6 cellular contexts compared by ENCODE assay signal in genomic region chr9:114149181-114149580, GRCh38. TPM values are rescaled to one million over a fixed set of nuclear protein-coding genes. Genes with fewer than 3 reads are reported as not detected.
"Had no signal": no experiment of that assay in that cellular context is flagged by ENCODE, and none has a peak within 500 bp of the region (broad histone marks: within the 10 kb centered on the region; RNA-seq: fewer than 3 reads in every experiment).

No MANE protein-coding gene starts in this region.

- H3K36me3 Mint-ChIP-seq: IgD-negative memory B cell had no signal

- H3K4me1 ChIP-seq: HAP-1 had no signal

- H3K4me2 ChIP-seq: GM23338 had no signal

- H3K27ac Mint-ChIP-seq: GM23338, HFFc6, IgD-negative memory B cell had no signal

- H3K4me3 ChIP-seq: GM23338, HAP-1 had no signal

- H3K9me3 ChIP-seq: HAP-1 had no signal

- H3K4me1 Mint-ChIP-seq: IgD-negative memory B cell had no signal

- H2AFZ ChIP-seq: GM23338 had no signal

- H3K9me3 Mint-ChIP-seq: GM23338, HFFc6 had no signal

- H3K4me3 Mint-ChIP-seq: GM23338, HFFc6, IgD-negative memory B cell had no signal

- ATAC-seq: GM23338, HCT116 had no signal

- DNase-seq: HFFc6, KBM-7 had no signal

- H3K36me3 ChIP-seq: HAP-1 had no signal

RNA-seq across cellular contexts. Expression of gene COL27A1, which starts 6.2 kb away (rescaled TPM):
- polyA plus RNA-seq: IgD-negative memory B cell had no signal

RNA-seq across cellular contexts. Expression of gene KIF12, which starts 50.1 kb away (rescaled TPM):
- total RNA-seq: HFFc6 had no signal
- polyA plus RNA-seq: IgD-negative memory B cell had no signal
